6 cellular contexts compared by ENCODE assay signal in the genomic region with DNA sequence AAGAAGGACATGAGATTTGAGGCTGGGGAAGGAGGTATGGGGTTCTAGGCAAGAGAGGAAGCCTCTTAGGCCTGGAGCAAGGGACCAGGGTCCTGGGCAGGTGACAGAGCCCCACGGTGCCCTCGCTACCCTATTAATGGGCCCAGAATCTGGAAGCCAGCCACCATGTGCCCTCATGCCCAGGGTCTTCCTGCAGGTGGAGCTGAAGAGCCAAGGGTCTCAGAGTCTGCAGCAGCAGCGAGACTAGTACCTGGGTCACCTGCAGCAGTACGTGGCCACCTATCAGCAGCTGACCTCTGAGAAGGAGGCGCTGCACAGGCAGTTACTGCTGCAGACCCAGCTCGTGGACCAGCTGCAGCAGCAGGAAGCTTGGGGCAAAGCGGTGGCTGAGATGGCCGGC. TPM values are rescaled to one million over a fixed set of nuclear protein-coding genes. Genes with fewer than 3 reads are reported as not detected.
"Had no signal": no experiment of that assay in that cellular context is flagged by ENCODE, and none has a peak within 500 bp of the region (broad histone marks: within the 10 kb centered on the region; RNA-seq: fewer than 3 reads in every experiment).

No MANE protein-coding gene starts in this region.

RNA-seq across cellular contexts. Expression of a gene that starts 9.4 kb away (rescaled TPM):
- total RNA-seq: GM23338, H1, HepG2, HFFc6 had no signal
- polyA plus RNA-seq: IgD-negative memory B cell had no signal

RNA-seq across cellular contexts. Expression of a gene that starts 22.1 kb away (rescaled TPM):
- total RNA-seq: GM23338, H1, HepG2, HFFc6, HT1080 had no signal
- polyA plus RNA-seq: GM23338, H1, HepG2, IgD-negative memory B cell had no signal
